In genomic region chr2:201546576-201546975, GRCh38 we compare ENCODE assay signal across 24 cellular contexts.
DNase-seq lines count a peak whose midpoint lies in the region; ATAC-seq and TF ChIP-seq lines count a peak whose summit lies in the region.
"Had no signal": no experiment of that assay in that cellular context is flagged by ENCODE, and none has a peak within 500 bp of the region (broad histone marks: within the 10 kb centered on the region; RNA-seq: fewer than 3 reads in every experiment).

No MANE protein-coding gene starts in this region.

- no peak for ATAC-seq in effector memory CD8-positive, alpha-beta T cell (replicated peaks)
- no peak for ATAC-seq in Right ventricle myocardium superior (ENCODE audit: poor library complexity)
- ATAC-seq: activated T-helper 17 cell treated with anti-CD3 and anti-CD28 coated beads, Interleukin-2, amount 50 U/mL, for 72 hours; CD8-positive, alpha-beta T cell had no signal

- no peaks in the 10 kb centered on the region for H3K9me2 ChIP-seq in hepatocyte (replicated peaks; ENCODE audit: insufficient read depth)

- H3K36me3 Mint-ChIP-seq in HFFc6 (ENCODE audit: low read depth): peaks cover 8% of the 10 kb centered on the region
- H3K36me3 Mint-ChIP-seq in effector memory CD8-positive, alpha-beta T cell (ENCODE audit: insufficient read depth): no peaks in the 10 kb centered on the region
- no peaks in the 10 kb centered on the region for H3K36me3 Mint-ChIP-seq in Calu3 (ENCODE audit: insufficient read depth, unreplicated experiment)
- H3K36me3 Mint-ChIP-seq: CD8-positive, alpha-beta T cell; IgD-negative memory B cell had no signal

- peak overlapping the region; percentile 9; the same call in 1 of the 2 replicates for H3K27ac Mint-ChIP-seq in HFFc6
- no peak overlapping the region for H3K27ac Mint-ChIP-seq in effector memory CD8-positive, alpha-beta T cell
- H3K27ac Mint-ChIP-seq in Calu3 (ENCODE audit: unreplicated experiment): no peak overlapping the region
- H3K27ac Mint-ChIP-seq: activated T-helper 17 cell treated with anti-CD3 and anti-CD28 coated beads, Interleukin-2, amount 50 U/mL, for 72 hours; CD8-positive, alpha-beta T cell; IgD-negative memory B cell had no signal

- H3K27me3 Mint-ChIP-seq in HFFc6 (ENCODE audit: insufficient read depth) (no peaks in the 10 kb centered on the region), Calu3 (ENCODE audit: unreplicated experiment) (no peaks in the 10 kb centered on the region)
- peaks cover 0 to 13% of the 10 kb centered on the region in 2 donors for H3K27me3 Mint-ChIP-seq in effector memory CD8-positive, alpha-beta T cell
- H3K27me3 Mint-ChIP-seq: activated T-helper 17 cell treated with anti-CD3 and anti-CD28 coated beads, Interleukin-2, amount 50 U/mL, for 72 hours had no signal

- H3K4me3 Mint-ChIP-seq in HFFc6 (peak overlapping the region; percentile 58), Calu3 (ENCODE audit: low read depth, unreplicated experiment) (no peak overlapping the region)
- H3K4me3 Mint-ChIP-seq in effector memory CD8-positive, alpha-beta T cell: no peak overlapping the region
- H3K4me3 Mint-ChIP-seq: activated T-helper 17 cell treated with anti-CD3 and anti-CD28 coated beads, Interleukin-2, amount 50 U/mL, for 72 hours; CD8-positive, alpha-beta T cell; IgD-negative memory B cell; nephron had no signal

- no peak for TF ChIP-seq CTCF in AG04450 (IDR thresholded peaks at IDR 0.05; ENCODE audit: low read depth, low read length)
- TF ChIP-seq CTCF in HFFc6 (IDR thresholded peaks at IDR 0.05): no peak
- no peak for TF ChIP-seq CTCF in hepatocyte (IDR thresholded peaks at IDR 0.05; ENCODE audit: poor library complexity)
- TF ChIP-seq CTCF in Calu3 (IDR thresholded peaks at IDR 0.05; ENCODE audit: unreplicated experiment): no peak

- WGBS in hepatocyte (ENCODE audit: low lambda C conversion rate, missing lambda C conversion rate): 53% methylated on average over 3 of the region's 3 CpGs

- CTCF ChIA-PET in AG04450 (lab: Charles Lee) (interaction anchor here (1.5 kb wide), 1 partner anchor 314 kb away, joined by 3 read pairs; no protein-coding TSS in a partner anchor), Calu3 (lab: Charles Lee) (no interaction called here)

- H3K36me3 ChIP-seq in adipocyte (ENCODE audit: control insufficient read depth, insufficient read depth, low read length, severe bottlenecking): no peaks in the 10 kb centered on the region
- H3K36me3 ChIP-seq in hepatocyte (replicated peaks; ENCODE audit: insufficient read depth, low read depth): no peaks in the 10 kb centered on the region
- H3K36me3 ChIP-seq: adrenal gland, prostate gland, spleen, thoracic aorta had no signal

- peak overlapping the region; percentile 43 for H3K4me2 ChIP-seq in hepatocyte

- H3K27me3 ChIP-seq in AG04450 (ENCODE audit: control insufficient read depth, insufficient read depth, low read length): no peaks in the 10 kb centered on the region
- no peaks in the 10 kb centered on the region for H3K27me3 ChIP-seq in adipocyte (replicated peaks; ENCODE audit: control insufficient read depth, insufficient read depth, low read length)
- H3K27me3 ChIP-seq in hepatocyte: no peaks in the 10 kb centered on the region
- H3K27me3 ChIP-seq: adrenal gland, spleen had no signal

- no peak overlapping the region for H2AFZ ChIP-seq in hepatocyte

- H4K20me1 ChIP-seq in hepatocyte (ENCODE audit: insufficient read depth, poor library complexity, severe bottlenecking): no peaks in the 10 kb centered on the region

- H3K9me3 Mint-ChIP-seq in HFFc6: no peaks in the 10 kb centered on the region
- H3K9me3 Mint-ChIP-seq in effector memory CD8-positive, alpha-beta T cell: peaks cover 0 to 8% of the 10 kb centered on the region in 2 donors
- H3K9me3 Mint-ChIP-seq in Calu3 (ENCODE audit: low read depth, unreplicated experiment): no peaks in the 10 kb centered on the region
- H3K9me3 Mint-ChIP-seq: activated T-helper 17 cell treated with anti-CD3 and anti-CD28 coated beads, Interleukin-2, amount 50 U/mL, for 72 hours; nephron had no signal

- intact Hi-C loops in Calu3 (cut with micrococcal nuclease; ENCODE audit: unreplicated experiment) (no loop called here), Right ventricle myocardium superior (cut with DNase I) (no loop called here)

- no peaks in the 10 kb centered on the region for H3K9me3 ChIP-seq in AG04450 (ENCODE audit: control insufficient read depth, insufficient read depth, low read length)
- no peaks in the 10 kb centered on the region for H3K9me3 ChIP-seq in adipocyte (ENCODE audit: control insufficient read depth, low read length)
- H3K9me3 ChIP-seq in hepatocyte (ENCODE audit: low read depth): no peaks in the 10 kb centered on the region
- H3K9me3 ChIP-seq: adrenal gland, prostate gland, spleen, thoracic aorta had no signal

- DNase-seq in AG04450 (ENCODE audit: low read depth, low spot score): peak; percentile 6
- peak; percentile 37 for DNase-seq in HFFc6
- peak; percentile 49 for DNase-seq in adipocyte (ENCODE audit: low read depth)
- no peak for DNase-seq in hepatocyte (ENCODE audit: low spot score)
- DNase-seq in NCI-H1436 treated with DMSO at 0.1 percent for 48 hours (lab: John Stamatoyannopoulos, UW): no peak
- no peak for DNase-seq in effector memory CD8-positive, alpha-beta T cell
- DNase-seq in Calu3: no peak
- DNase-seq in Right ventricle myocardium superior: no peak
- DNase-seq: activated CD4-positive, CD25-positive, alpha-beta regulatory T cell treated with anti-CD3 and anti-CD28 coated beads, Interleukin-2, amount 50 U/mL, for 72 hours; adrenal gland; CD8-positive, alpha-beta T cell; central memory CD4-positive, alpha-beta T cell; DMS79 treated with DMSO at 0.1 percent for 48 hours; effector CD4-positive, alpha-beta T cell; hypothalamus; kidney glomerular epithelial cell; mesendoderm; NCI-H510A treated with DMSO at 0.1 percent for 48 hours; spleen had no signal

- H3K4me1 ChIP-seq in adipocyte (ENCODE audit: control insufficient read depth, insufficient read depth, low read length): peaks cover 5% of the 10 kb centered on the region
- H3K4me1 ChIP-seq in hepatocyte (ENCODE audit: insufficient read depth): no peaks in the 10 kb centered on the region
- H3K4me1 ChIP-seq: adrenal gland, prostate gland, spleen had no signal

- H3K4me3 ChIP-seq in AG04450 (ENCODE audit: low read depth, low read length) (no peak overlapping the region), adipocyte (ENCODE audit: low read length) (no peak overlapping the region), hepatocyte (no peak overlapping the region)
- H3K4me3 ChIP-seq: adrenal gland, prostate gland, spleen, thoracic aorta had no signal

- H3K4me1 Mint-ChIP-seq in HFFc6 (ENCODE audit: low read depth) (peaks cover 23% of the 10 kb centered on the region), Calu3 (ENCODE audit: low read depth, unreplicated experiment) (no peaks in the 10 kb centered on the region)
- no peaks in the 10 kb centered on the region for H3K4me1 Mint-ChIP-seq in effector memory CD8-positive, alpha-beta T cell (ENCODE audit: low read depth in 2 of 2)
- H3K4me1 Mint-ChIP-seq: activated T-helper 17 cell treated with anti-CD3 and anti-CD28 coated beads, Interleukin-2, amount 50 U/mL, for 72 hours; IgD-negative memory B cell; nephron had no signal

- H3K9ac ChIP-seq in adipocyte (ENCODE audit: low read length): no peak overlapping the region

- H3K27ac ChIP-seq in AG04450 (ENCODE audit: low read depth, low read length) (no peak overlapping the region), hepatocyte (no peak overlapping the region)
- H3K27ac ChIP-seq: adrenal gland, prostate gland, spleen, thoracic aorta had no signal

- no TSS peak for BruUV-seq in Calu3 (replicated peaks; lab: Mats Ljungman, UMichigan)

- POLR2A ChIA-PET in AG04450 (lab: Yijun Ruan, JAX): no interaction called here

- no peaks in the 10 kb centered on the region for H3K79me2 ChIP-seq in hepatocyte

Comparison
In these comparisons a context has a peak if more than half of its experiments do, and no peak if none do; other contexts are left out.
1. DNase-seq: peak in AG04450 (single experiment), HFFc6 (single experiment) and adipocyte (single experiment); none in hepatocyte (single experiment), NCI-H1436 treated with DMSO at 0.1 percent for 48 hours (single experiment), effector memory CD8-positive, alpha-beta T cell (0 of 3), Calu3 (single experiment) and Right ventricle myocardium superior (single experiment).